ENCODE assay signal across 8 cellular contexts in genomic region chr11:31958086-31958735, GRCh38.
DNase-seq lines count a peak whose midpoint lies in the region; ATAC-seq and TF ChIP-seq lines count a peak whose summit lies in the region.

No MANE protein-coding gene starts in this region.

- no peak overlapping the region for H3K4me3 Mint-ChIP-seq in activated naive CD8-positive, alpha-beta T cell treated with anti-CD3 and anti-CD28 coated beads, Interleukin-2, amount 50 U/mL, for 24 hours

- H3K9me3 Mint-ChIP-seq in activated naive CD8-positive, alpha-beta T cell treated with anti-CD3 and anti-CD28 coated beads, Interleukin-2, amount 50 U/mL, for 24 hours = no peaks in the 10 kb centered on the region

- no peaks in the 10 kb centered on the region for H3K27me3 ChIP-seq in RWPE2 (ENCODE audit: insufficient read depth, poor library complexity, severe bottlenecking)

- H3K4me3 ChIP-seq in RWPE2 (ENCODE audit: severe bottlenecking) (no peak overlapping the region), retinal pigment epithelial cell (ENCODE audit: low read length) (no peak overlapping the region)

- H3K4me1 Mint-ChIP-seq in activated naive CD8-positive, alpha-beta T cell treated with anti-CD3 and anti-CD28 coated beads, Interleukin-2, amount 50 U/mL, for 24 hours = no peaks in the 10 kb centered on the region

- ATAC-seq in GM19035 (IDR thresholded peaks at IDR 0.05; ENCODE audit: unreplicated experiment) (peak; percentile 85), HG03139 (IDR thresholded peaks at IDR 0.05; ENCODE audit: unreplicated experiment) (peak; percentile 61), RWPE2 (ENCODE audit: low read depth) (peak; percentile 47), left cardiac atrium (peak; percentile 71 to 84)
- ATAC-seq in activated naive CD8-positive, alpha-beta T cell treated with anti-CD3 and anti-CD28 coated beads, Interleukin-2, amount 50 U/mL, for 24 hours = peak; percentile 50

- no peak overlapping the region for H3K27ac ChIP-seq in C4-2B
- H3K27ac ChIP-seq in RWPE2 (ENCODE audit: poor library complexity, severe bottlenecking) = no peak overlapping the region

- DNase-seq in RWPE2 (ENCODE audit: low spot score) (no peak), left cardiac atrium (peak; percentile 77), retinal pigment epithelial cell (ENCODE audit: low read depth) (no peak), NCI-H2171 treated with DMSO at 0.1 percent for 48 hours (lab: John Stamatoyannopoulos, UW) (no peak)
- peak; percentile 76 for DNase-seq in activated naive CD8-positive, alpha-beta T cell treated with anti-CD3 and anti-CD28 coated beads, Interleukin-2, amount 50 U/mL, for 24 hours

- no peaks in the 10 kb centered on the region for H3K36me3 ChIP-seq in RWPE2 (ENCODE audit: low read depth)

- H3K36me3 Mint-ChIP-seq in activated naive CD8-positive, alpha-beta T cell treated with anti-CD3 and anti-CD28 coated beads, Interleukin-2, amount 50 U/mL, for 24 hours (ENCODE audit: low read depth) = no peaks in the 10 kb centered on the region

- intact Hi-C loops in left cardiac atrium (cut with DNase I) = loop anchor here in 1 of 2 donors (5.0 to 10.0 kb wide), 2 partner anchors 316 to 563 kb away; no protein-coding TSS in a partner anchor

- H3K27ac Mint-ChIP-seq in activated naive CD8-positive, alpha-beta T cell treated with anti-CD3 and anti-CD28 coated beads, Interleukin-2, amount 50 U/mL, for 24 hours = no peak overlapping the region

- no peaks in the 10 kb centered on the region for H3K4me1 ChIP-seq in RWPE2 (ENCODE audit: insufficient read depth, poor library complexity, severe bottlenecking)

- no peaks in the 10 kb centered on the region for H3K9me3 ChIP-seq in RWPE2 (ENCODE audit: severe bottlenecking)

- TF ChIP-seq CTCF in C4-2B (conservative IDR thresholded peaks at IDR 0.05) = peak; percentile 91
- peak; percentile 59 for TF ChIP-seq CTCF in RWPE2 (IDR thresholded peaks at IDR 0.05; ENCODE audit: poor library complexity, severe bottlenecking)
- peak; percentile 98 for TF ChIP-seq CTCF in retinal pigment epithelial cell (conservative IDR thresholded peaks at IDR 0.05; ENCODE audit: low read depth, low read length)

- H3K27me3 Mint-ChIP-seq in activated naive CD8-positive, alpha-beta T cell treated with anti-CD3 and anti-CD28 coated beads, Interleukin-2, amount 50 U/mL, for 24 hours = no peaks in the 10 kb centered on the region

Comparison
In these comparisons a context has a peak if more than half of its experiments do, and no peak if none do; other contexts are left out.
1. DNase-seq: peak in activated naive CD8-positive, alpha-beta T cell treated with anti-CD3 and anti-CD28 coated beads, Interleukin-2, amount 50 U/mL, for 24 hours (single experiment) and left cardiac atrium (single experiment); none in RWPE2 (single experiment), retinal pigment epithelial cell (single experiment) and NCI-H2171 treated with DMSO at 0.1 percent for 48 hours (single experiment).
2. Peak in every context shown above with its lines, with median percentiles within 50 percentile points of each other: CTCF ChIP-seq and ATAC-seq.